In the genomic region with DNA sequence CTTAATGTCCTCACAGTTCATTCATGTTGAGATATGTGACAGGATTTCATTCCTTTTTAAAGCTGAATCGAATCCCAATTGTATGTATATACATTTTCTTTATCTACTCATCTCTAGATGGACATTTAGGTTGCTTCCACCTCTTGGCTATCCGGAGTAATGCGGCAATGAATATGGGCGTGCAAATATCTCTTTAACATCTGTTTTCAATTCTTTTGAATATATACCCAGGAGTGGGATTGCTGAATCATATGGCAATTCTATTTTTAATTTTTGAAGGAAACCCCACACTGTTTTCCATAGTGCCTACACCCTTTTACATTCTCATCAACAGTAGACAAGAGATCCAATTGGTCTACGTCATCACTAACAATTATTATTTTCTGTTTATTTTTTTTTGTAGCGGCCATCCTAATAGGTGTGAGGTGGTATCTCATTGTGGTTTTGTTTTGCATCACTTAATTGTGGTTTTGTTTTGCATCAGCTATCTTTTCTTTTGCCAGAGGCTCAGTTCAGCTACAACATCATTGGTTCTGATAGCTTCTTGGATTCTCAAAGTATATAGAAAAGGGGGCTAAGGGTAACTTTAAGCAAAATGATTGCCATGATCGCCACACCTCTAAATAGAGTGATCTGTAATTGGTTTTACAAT, we compare ENCODE assay signal across 25 cellular contexts.
"Had no signal": no experiment of that assay in that cellular context is flagged by ENCODE, and none has a peak within 500 bp of the region (broad histone marks: within the 10 kb centered on the region; RNA-seq: fewer than 3 reads in every experiment).

No MANE protein-coding gene starts in this region.

- H3K9ac ChIP-seq: neural progenitor cell had no signal

- H3K27me3 ChIP-seq: ascending aorta, cardiac muscle cell, gastrocnemius medialis, neural progenitor cell, right atrium auricular region had no signal

- H3K36me3 ChIP-seq: adrenal gland, ascending aorta, cardiac muscle cell, gastrocnemius medialis, left lung, lower lobe of right lung, neural progenitor cell, right atrium auricular region had no signal

- H2AFZ ChIP-seq: neural progenitor cell had no signal

- DNase-seq: activated B cell treated with CpG ODN at 0.5 μM for 24 hours; activated CD4-positive, alpha-beta T cell treated with anti-CD3 and anti-CD28 coated beads, Interleukin-2, amount 50 U/mL, for 1 hour; activated CD8-positive, alpha-beta T cell treated with anti-CD3 and anti-CD28 coated beads for 36 hours; activated effector memory CD4-positive, alpha-beta T cell treated with Interleukin-2 at 50 U/mL for 16 hours; activated naive CD4-positive, alpha-beta T cell treated with Interleukin-2 at 50 U/mL for 16 hours; adrenal gland; cerebellar nuclear complex; endodermal cell; gastrocnemius medialis; glutamatergic neuron; left lung; lower lobe of right lung; mesenchymal stem cell; natural killer cell; occipital lobe; stimulated activated CD4-positive, alpha-beta T cell treated with anti-CD3 and anti-CD28 coated beads, Interleukin-1b, Interleukin-23, amount 100 ng/mL, for 48 hours; stimulated activated naive CD4-positive, alpha-beta T cell; trophoblast cell had no signal

- H3K4me2 ChIP-seq: neural progenitor cell, smooth muscle cell had no signal

- H3K27ac ChIP-seq: adrenal gland, ascending aorta, cardiac muscle cell, coronary artery, gastrocnemius medialis, left lung, lower lobe of right lung, neural progenitor cell, right atrium auricular region had no signal

- H3K4me3 ChIP-seq: adrenal gland, ascending aorta, cardiac muscle cell, coronary artery, gastrocnemius medialis, left lung, lower lobe of right lung, neural progenitor cell, right atrium auricular region, smooth muscle cell had no signal

- ATAC-seq: activated CD8-positive, alpha-beta T cell treated with anti-CD3 and anti-CD28 coated beads for 36 hours; esophagus mucosa; gastrocnemius medialis; left lung; lower lobe of right lung; natural killer cell had no signal

- H3K9me3 ChIP-seq: adrenal gland, ascending aorta, gastrocnemius medialis, left lung, lower lobe of right lung, right atrium auricular region had no signal

- H3K4me1 ChIP-seq: adrenal gland, ascending aorta, gastrocnemius medialis, left lung, lower lobe of right lung, neural progenitor cell, right atrium auricular region had no signal
